8 cellular contexts compared by ENCODE assay signal in the genomic region with DNA sequence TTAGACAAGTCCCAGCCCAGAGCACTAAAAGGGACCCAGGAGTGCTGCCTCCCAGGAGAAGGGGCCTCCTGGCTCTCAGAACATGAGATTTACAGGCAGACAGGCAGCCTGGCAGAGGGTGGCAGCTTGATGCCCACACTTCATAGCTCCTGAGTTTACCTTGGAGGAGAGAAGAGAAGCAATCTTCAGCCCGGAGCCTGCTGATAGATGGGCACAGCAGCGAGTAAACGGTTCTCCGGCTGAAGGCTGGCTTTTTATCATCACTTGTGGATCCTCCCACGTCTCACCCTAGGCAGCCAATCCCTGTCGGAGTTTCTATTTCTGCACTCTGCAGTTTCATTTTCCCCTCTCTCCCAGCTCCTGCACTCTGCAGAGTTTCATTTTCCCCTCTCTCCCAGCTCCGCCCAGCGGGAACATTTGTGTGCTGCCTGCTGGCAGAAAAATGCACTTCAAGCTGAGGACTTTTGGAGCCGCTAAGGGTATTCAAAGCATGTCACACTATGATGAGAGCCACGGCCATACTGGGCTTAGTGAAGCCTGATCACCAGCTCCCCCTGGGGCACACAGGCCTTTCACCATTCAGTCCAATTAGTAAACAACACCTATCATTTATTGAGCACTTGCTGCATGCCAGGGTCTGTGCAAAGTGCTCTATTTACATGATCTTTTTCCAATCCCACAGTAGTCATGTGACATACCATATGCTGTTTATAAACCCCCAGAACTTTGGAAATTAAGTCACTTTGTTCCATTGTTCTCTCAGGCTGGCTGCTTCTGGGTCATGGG.
DNase-seq lines count a peak whose midpoint lies in the region; ATAC-seq and TF ChIP-seq lines count a peak whose summit lies in the region.

A gene with protein sequence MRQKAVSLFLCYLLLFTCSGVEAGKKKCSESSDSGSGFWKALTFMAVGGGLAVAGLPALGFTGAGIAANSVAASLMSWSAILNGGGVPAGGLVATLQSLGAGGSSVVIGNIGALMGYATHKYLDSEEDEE (minus strand): TSS at position 229 of the 786 bp plus-strand sequence. CDS start 2,878 bp downstream, outside the sequence.

- H3K27ac ChIP-seq in muscle layer of colon (ENCODE audit: low read depth, low read length) = peak within 1 kb of the TSS; percentile 92

- H3K4me3 ChIP-seq in muscle layer of colon (ENCODE audit: low read depth in 1 of 2, low read length in 2 of 2) = peak within 1 kb of the TSS in 1 of 2 donors; percentile 35

- ATAC-seq in GM21423 (IDR thresholded peaks at IDR 0.05; ENCODE audit: unreplicated experiment) = peak; percentile 87

- no peaks in the 10 kb centered on the region for H3K9me3 ChIP-seq in muscle layer of colon (ENCODE audit: low read length)

- H3K9ac ChIP-seq in muscle layer of colon (ENCODE audit: low read length) = peak within 1 kb of the TSS; percentile 46

- H3K27me3 ChIP-seq in muscle layer of colon (ENCODE audit: control insufficient read depth in 1 of 2, insufficient read depth in 2 of 2, low read length in 2 of 2) = no peaks in the 10 kb centered on the region

- peaks cover 13% of the 10 kb centered on the region for H3K4me1 ChIP-seq in muscle layer of colon (ENCODE audit: insufficient read depth, low read length)

- no peaks in the 10 kb centered on the region for H3K36me3 ChIP-seq in muscle layer of colon (ENCODE audit: insufficient read depth, low read length)

- peak; percentile 35; the same call in 1 of the 2 replicates for TF ChIP-seq RAD21 in Ishikawa (IDR thresholded peaks at IDR 0.05; ENCODE audit: low read depth)

- peak; percentile 69 for TF ChIP-seq POLR2A in erythroblast (IDR thresholded peaks at IDR 0.05; ENCODE audit: low read length)

- peak; percentile 99 for DNase-seq in DMS 273 (lab: John Stamatoyannopoulos, UW; ENCODE audit: unreplicated experiment)
- DNase-seq in OCI-M2 (lab: John Stamatoyannopoulos, UW; ENCODE audit: unreplicated experiment) = peak; percentile 84
- peak; percentile 73 for DNase-seq in activated T-cell treated with anti-CD3 and anti-CD28 coated beads, Interleukin-2, amount 50 U/mL, for 1 hour
- DNase-seq in erythroblast (lab: John Stamatoyannopoulos, UW) = peak; percentile 88 to 91
- DNase-seq in stimulated activated CD8-positive, alpha-beta memory T cell treated with anti-CD3 and anti-CD28 coated beads, Interleukin-7, amount 100 ng/mL, for 48 hours (ENCODE audit: extremely low read depth in 1 of 2, low read depth in 1 of 2) = peak; percentile 32 to 56

- TF ChIP-seq EP300 in Ishikawa (IDR thresholded peaks at IDR 0.05; ENCODE audit: borderline replicate concordance) = no peak

TF ChIP-seq in Ishikawa, 13 proteins besides CTCF, POLR2A, EP300 and RAD21:
- no peak for TF ChIP-seq NFIC (IDR thresholded peaks at IDR 0.05)
- TF ChIP-seq, protein P1, sequence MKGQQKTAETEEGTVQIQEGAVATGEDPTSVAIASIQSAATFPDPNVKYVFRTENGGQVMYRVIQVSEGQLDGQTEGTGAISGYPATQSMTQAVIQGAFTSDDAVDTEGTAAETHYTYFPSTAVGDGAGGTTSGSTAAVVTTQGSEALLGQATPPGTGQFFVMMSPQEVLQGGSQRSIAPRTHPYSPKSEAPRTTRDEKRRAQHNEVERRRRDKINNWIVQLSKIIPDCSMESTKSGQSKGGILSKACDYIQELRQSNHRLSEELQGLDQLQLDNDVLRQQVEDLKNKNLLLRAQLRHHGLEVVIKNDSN (IDR thresholded peaks at IDR 0.05) = peak; percentile 6; the same call in 1 of the 2 replicates
- peak; percentile 37 for TF ChIP-seq TEAD4 (IDR thresholded peaks at IDR 0.05)
TF ChIP-seq in Ishikawa: peak in this region for 2.

Comparison
In these comparisons a context has a peak if more than half of its experiments do, and no peak if none do; other contexts are left out.
1. DNase-seq: peak in every context shown above with its lines; median percentile 99 in DMS 273; 90 in erythroblast; 84 in OCI-M2; 73 in activated T-cell treated with anti-CD3 and anti-CD28 coated beads, Interleukin-2, amount 50 U/mL, for 1 hour; 44 in stimulated activated CD8-positive, alpha-beta memory T cell treated with anti-CD3 and anti-CD28 coated beads, Interleukin-7, amount 100 ng/mL, for 48 hours.